ENCODE assay signal across 14 cellular contexts in genomic region chr6:118203421-118204000, GRCh38.
DNase-seq lines count a peak whose midpoint lies in the region; ATAC-seq and TF ChIP-seq lines count a peak whose summit lies in the region.
"Had no signal": no experiment of that assay in that cellular context is flagged by ENCODE, and none has a peak within 500 bp of the region (broad histone marks: within the 10 kb centered on the region; RNA-seq: fewer than 3 reads in every experiment).

No MANE protein-coding gene starts in this region.

- TF ChIP-seq CTCF in neural progenitor cell (IDR thresholded peaks at IDR 0.05) (no peak), colonic mucosa (IDR thresholded peaks at IDR 0.05) (no peak), H9 (conservative IDR thresholded peaks at IDR 0.05) (no peak)

- no peak overlapping the region for H2BK20ac ChIP-seq in H9 (ENCODE audit: low read depth, low read length, poor library complexity, severe bottlenecking)

- no peak overlapping the region for H3K4me2 ChIP-seq in neural progenitor cell
- H3K4me2 ChIP-seq in H9 (ENCODE audit: insufficient read depth, insufficient read length, low read length) = no peak overlapping the region
- H3K4me2 ChIP-seq: BLaER1 had no signal

- H3K9me3 ChIP-seq in neural progenitor cell (ENCODE audit: low read depth) (no peaks in the 10 kb centered on the region), colonic mucosa (no peaks in the 10 kb centered on the region), H9 (ENCODE audit: control insufficient read depth, low read depth, low read length) (no peaks in the 10 kb centered on the region)
- H3K9me3 ChIP-seq: BLaER1 had no signal

- H3K9ac ChIP-seq in neural progenitor cell (no peak overlapping the region), colonic mucosa (ENCODE audit: low read depth in 2 of 2, low read length in 2 of 2) (no peak overlapping the region), H9 (ENCODE audit: extremely low read depth, insufficient read length, low read length) (no peak overlapping the region)
- H3K9ac ChIP-seq: BLaER1, GM23248 had no signal

- H3K36me3 ChIP-seq in neural progenitor cell = no peaks in the 10 kb centered on the region
- H3K36me3 ChIP-seq in colonic mucosa = no peaks in the 10 kb centered on the region
- H3K36me3 ChIP-seq: BLaER1 had no signal

- no peak overlapping the region for H2BK120ac ChIP-seq in H9 (ENCODE audit: low read depth, low read length, poor library complexity, severe bottlenecking)

- H2AK5ac ChIP-seq in H9 (ENCODE audit: insufficient read length, low read length) = no peak overlapping the region

- no peak overlapping the region for H2BK15ac ChIP-seq in H9 (ENCODE audit: low read depth, low read length)

- H3K27me3 ChIP-seq in neural progenitor cell = no peaks in the 10 kb centered on the region
- H3K27me3 ChIP-seq in colonic mucosa = no peaks in the 10 kb centered on the region
- H3K27me3 ChIP-seq in H9 (ENCODE audit: insufficient read depth, low read length) = no peaks in the 10 kb centered on the region
- H3K27me3 ChIP-seq: BLaER1 had no signal

- H3K4ac ChIP-seq in H9 (ENCODE audit: low read depth, low read length) = no peak overlapping the region

- no peaks in the 10 kb centered on the region for H3K23me2 ChIP-seq in H9 (ENCODE audit: insufficient read length, low read depth, low read length, poor library complexity, severe bottlenecking)

- no peak overlapping the region for H3K4me3 ChIP-seq in neural progenitor cell
- no peak overlapping the region for H3K4me3 ChIP-seq in colonic mucosa
- H3K4me3 ChIP-seq: BLaER1, GM12878, GM23248 had no signal

- peaks cover 49% of the 10 kb centered on the region for H3K4me1 Mint-ChIP-seq in neural progenitor cell
- peaks cover 7 to 15% of the 10 kb centered on the region in 2 experiments for H3K4me1 Mint-ChIP-seq in H9
- H3K4me1 Mint-ChIP-seq: CD8-positive, alpha-beta memory T cell had no signal

- H4K91ac ChIP-seq in H9 (ENCODE audit: insufficient read length, low read depth, low read length) = no peak overlapping the region

- peaks cover 15% of the 10 kb centered on the region for H3K36me3 Mint-ChIP-seq in neural progenitor cell
- no peaks in the 10 kb centered on the region for H3K36me3 Mint-ChIP-seq in H9 (ENCODE audit: insufficient read depth in 1 of 3, low read depth in 3 of 3)
- H3K36me3 Mint-ChIP-seq: CD8-positive, alpha-beta memory T cell had no signal

- H4K8ac ChIP-seq in H9 (replicated peaks; ENCODE audit: insufficient read length, low read depth, low read length) = no peak overlapping the region

- intact Hi-C loops in colonic mucosa (cut with DNase I) = no loop called here

- H3K14ac ChIP-seq in H9 (ENCODE audit: insufficient read depth, low read length) = no peak overlapping the region

- H4K20me1 ChIP-seq in neural progenitor cell (ENCODE audit: low read depth) (no peaks in the 10 kb centered on the region), H9 (ENCODE audit: control insufficient read depth, insufficient read depth, insufficient read length) (no peaks in the 10 kb centered on the region)
- H4K20me1 ChIP-seq: BLaER1 had no signal

- H3K27ac Mint-ChIP-seq in neural progenitor cell (peak overlapping the region; percentile 92), H9 (0 out of 7 replicates have a peak overlapping the region, but pooled peaks of 1 of the 3 experiments have one; percentile 46)
- H3K27ac Mint-ChIP-seq: CD8-positive, alpha-beta memory T cell had no signal

- no peak overlapping the region for H3K56ac ChIP-seq in H9 (ENCODE audit: insufficient read length, low read depth, low read length)

- no peaks in the 10 kb centered on the region for H3K79me1 ChIP-seq in H9 (ENCODE audit: insufficient read depth, low read depth, low read length, poor library complexity, severe bottlenecking)

- H2AFZ ChIP-seq in neural progenitor cell (replicated peaks) = no peak overlapping the region
- H2AFZ ChIP-seq in H9 (ENCODE audit: low read length) = no peak overlapping the region
- H2AFZ ChIP-seq: GM23248 had no signal

- H3K27ac ChIP-seq in neural progenitor cell (no peak overlapping the region), colonic mucosa (no peak overlapping the region), H9 (ENCODE audit: insufficient read length, low read depth, low read length) (no peak overlapping the region)
- H3K27ac ChIP-seq: 22Rv1, BLaER1, GM23248 had no signal

- ATAC-seq in HG03175 (IDR thresholded peaks at IDR 0.05; ENCODE audit: unreplicated experiment) = no peak
- ATAC-seq: GM12878 had no signal

- peak; percentile 58 for DNase-seq in COLO829 (ENCODE audit: low spot score)
- DNase-seq in RPMI7951 (ENCODE audit: low read depth) = peak; percentile 26
- DNase-seq in medulla oblongata (ENCODE audit: extremely low spot score) = peak; percentile 61
- no peak for DNase-seq in neural progenitor cell (ENCODE audit: low spot score)
- DNase-seq in NCI-H1694 treated with DMSO at 0.1 percent for 48 hours (lab: John Stamatoyannopoulos, UW) = no peak
- no peak for DNase-seq in colonic mucosa
- no peak for DNase-seq in H9
- DNase-seq: CD8-positive, alpha-beta memory T cell; DMS53; GM23248 had no signal

- no peak overlapping the region for H2BK12ac ChIP-seq in H9 (ENCODE audit: insufficient read length, low read depth, low read length)

- H4K5ac ChIP-seq in H9 (ENCODE audit: insufficient read length, low read depth, low read length) = no peak overlapping the region

- peaks cover 3% of the 10 kb centered on the region for H3K4me1 ChIP-seq in neural progenitor cell
- no peaks in the 10 kb centered on the region for H3K4me1 ChIP-seq in colonic mucosa
- H3K4me1 ChIP-seq in H9 (ENCODE audit: insufficient read depth, low read length) = 0 out of 2 replicates have a peak, but pooled peaks cover 3% of the 10 kb centered on the region
- H3K4me1 ChIP-seq: BLaER1 had no signal

- H3K4me3 Mint-ChIP-seq in neural progenitor cell (no peak overlapping the region), H9 (no peak overlapping the region)
- H3K4me3 Mint-ChIP-seq: CD8-positive, alpha-beta memory T cell had no signal

- H3K18ac ChIP-seq in H9 (ENCODE audit: insufficient read length, low read depth, low read length) = no peak overlapping the region

- H3K79me2 ChIP-seq in neural progenitor cell (ENCODE audit: low read depth) = no peaks in the 10 kb centered on the region
- no peaks in the 10 kb centered on the region for H3K79me2 ChIP-seq in H9 (ENCODE audit: insufficient read depth, low read length)

- no peak overlapping the region for H3T11ph ChIP-seq in H9 (ENCODE audit: low read length)

- H3F3A ChIP-seq in neural progenitor cell (ENCODE audit: low read depth) = no peaks in the 10 kb centered on the region

- no peak overlapping the region for H3K23ac ChIP-seq in H9 (ENCODE audit: insufficient read length, low read depth, low read length)

- H3K9me3 Mint-ChIP-seq in neural progenitor cell (peaks cover 10% of the 10 kb centered on the region), H9 (no peaks in the 10 kb centered on the region; a peak in 1 of 5 replicates)
- H3K9me3 Mint-ChIP-seq: CD8-positive, alpha-beta memory T cell had no signal

- H3K27me3 Mint-ChIP-seq in neural progenitor cell (ENCODE audit: insufficient read depth, low read depth) = peaks cover 7% of the 10 kb centered on the region
- no peaks in the 10 kb centered on the region for H3K27me3 Mint-ChIP-seq in H9 (ENCODE audit: low read depth)

- no peak overlapping the region for H2BK5ac ChIP-seq in H9 (ENCODE audit: insufficient read length, low read length)

Comparison
In these comparisons a context has a peak if more than half of its experiments do, and no peak if none do; other contexts are left out.
1. DNase-seq: peak in COLO829 (single experiment), RPMI7951 (single experiment) and medulla oblongata (single experiment); none in neural progenitor cell (single experiment), NCI-H1694 treated with DMSO at 0.1 percent for 48 hours (single experiment), colonic mucosa (single experiment) and H9 (single experiment).